ENCODE assay signal across 8 cellular contexts in genomic region chr1:160675641-160676410, GRCh38. TPM values are rescaled to one million over a fixed set of nuclear protein-coding genes. Genes with fewer than 3 reads are reported as not detected.
DNase-seq lines count a peak whose midpoint lies in the region; ATAC-seq and TF ChIP-seq lines count a peak whose summit lies in the region.

No MANE protein-coding gene starts in this region.

- peak; percentile 14 to 87 (median 63) for DNase-seq in NCI-H1417 (lab: John Stamatoyannopoulos, UW)
- DNase-seq in NCI-H1417 treated with DMSO at 0.1 percent for 48 hours (lab: John Stamatoyannopoulos, UW): no peak
- DNase-seq in NCI-H226: peak; percentile 50
- peak; percentile 74 for DNase-seq in activated CD4-positive, alpha-beta T cell treated with anti-CD3 and anti-CD28 coated beads, Interleukin-2, amount 50 U/mL, for 1 hour
- peak; percentile 84 for DNase-seq in lower lobe of right lung
- peak; percentile 48 to 61 for DNase-seq in stimulated activated CD8-positive, alpha-beta memory T cell treated with anti-CD3 and anti-CD28 coated beads, Interleukin-15, amount 100 ng/mL, for 4 hours (ENCODE audit: low read depth in 2 of 2)

- H3K4me3 ChIP-seq in lower lobe of right lung: no peak overlapping the region

- peaks cover 11% of the 10 kb centered on the region for H3K36me3 ChIP-seq in lower lobe of right lung

- H3K4me3 Mint-ChIP-seq in dendritic cell treated with granulocyte-macrophage colony-stimulating factor and Interleukin-4, amounts not matched to agents 40 ng/mL and 50 ng/mL, for 4 days: no peak overlapping the region

- no peaks in the 10 kb centered on the region for H3K27me3 ChIP-seq in lower lobe of right lung (ENCODE audit: low read depth)

- intact Hi-C loops in dendritic cell treated with granulocyte-macrophage colony-stimulating factor and Interleukin-4, amounts not matched to agents 40 ng/mL and 50 ng/mL, for 4 days (cut with micrococcal nuclease): no loop called here
- intact Hi-C loops in lower lobe of right lung (cut with DNase I): no loop called here

- peak; percentile 81 for TF ChIP-seq CTCF in lower lobe of right lung (IDR thresholded peaks at IDR 0.05)

- peak overlapping the region; percentile 13 for H3K27ac Mint-ChIP-seq in dendritic cell treated with granulocyte-macrophage colony-stimulating factor and Interleukin-4, amounts not matched to agents 40 ng/mL and 50 ng/mL, for 4 days

- H3K4me1 Mint-ChIP-seq in dendritic cell treated with granulocyte-macrophage colony-stimulating factor and Interleukin-4, amounts not matched to agents 40 ng/mL and 50 ng/mL, for 4 days (ENCODE audit: low read depth): peaks cover 32% of the 10 kb centered on the region

- peak overlapping the region; percentile 36 for H3K27ac ChIP-seq in lower lobe of right lung

- no peaks in the 10 kb centered on the region for H3K27me3 Mint-ChIP-seq in dendritic cell treated with granulocyte-macrophage colony-stimulating factor and Interleukin-4, amounts not matched to agents 40 ng/mL and 50 ng/mL, for 4 days

- ATAC-seq in HG02852 (IDR thresholded peaks at IDR 0.05; ENCODE audit: unreplicated experiment) (peak; percentile 59), lower lobe of right lung (peak; percentile 89 to 91)

- H3K9me3 Mint-ChIP-seq in dendritic cell treated with granulocyte-macrophage colony-stimulating factor and Interleukin-4, amounts not matched to agents 40 ng/mL and 50 ng/mL, for 4 days: no peaks in the 10 kb centered on the region

- no peaks in the 10 kb centered on the region for H3K9me3 ChIP-seq in lower lobe of right lung

- peaks cover 30% of the 10 kb centered on the region for H3K4me1 ChIP-seq in lower lobe of right lung

- peaks cover 51% of the 10 kb centered on the region for H3K36me3 Mint-ChIP-seq in dendritic cell treated with granulocyte-macrophage colony-stimulating factor and Interleukin-4, amounts not matched to agents 40 ng/mL and 50 ng/mL, for 4 days (ENCODE audit: low read depth)

RNA-seq across cellular contexts. Expression of gene SLAMF1, which starts 29.0 kb away (rescaled TPM):
- total RNA-seq in lower lobe of right lung: 1.4 TPM

RNA-seq across cellular contexts. Expression of gene CD48, which starts 35.8 kb away (rescaled TPM):
- total RNA-seq in lower lobe of right lung: 26.3 TPM
